ENCODE assay signal across 10 cellular contexts in the genomic region with DNA sequence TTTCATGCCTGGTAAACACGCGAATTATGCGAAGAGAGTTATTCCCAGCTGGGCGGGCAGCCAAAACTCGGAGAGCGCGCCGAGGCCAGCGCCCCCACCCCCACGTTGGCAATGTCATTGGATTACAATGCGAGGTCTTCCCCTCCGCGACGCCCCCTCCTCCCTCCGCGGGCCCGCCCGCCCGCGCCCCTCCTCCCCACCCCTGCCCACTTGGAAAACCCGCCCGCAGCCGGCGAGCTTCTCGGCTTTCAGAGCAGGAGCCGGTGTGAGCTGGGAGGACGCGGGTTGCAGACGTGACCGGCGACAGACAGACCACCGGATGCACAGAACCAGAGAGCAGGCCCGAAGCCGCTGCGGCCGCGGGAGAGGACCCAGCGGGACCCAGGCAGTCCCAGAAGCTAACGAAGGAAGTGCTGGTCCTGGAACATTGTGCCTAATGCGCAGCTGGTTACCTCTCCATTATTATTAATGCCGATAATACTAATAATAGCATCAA. TPM values are rescaled to one million over a fixed set of nuclear protein-coding genes. Genes with fewer than 3 reads are reported as not detected.
DNase-seq lines count a peak whose midpoint lies in the region; ATAC-seq and TF ChIP-seq lines count a peak whose summit lies in the region.
"Had no signal": no experiment of that assay in that cellular context is flagged by ENCODE, and none has a peak within 500 bp of the region (broad histone marks: within the 10 kb centered on the region; RNA-seq: fewer than 3 reads in every experiment).

No MANE protein-coding gene starts in this region.

- H3K27me3 ChIP-seq in NT2/D1 (ENCODE audit: insufficient read depth, insufficient read length), result peaks cover 17% of the 10 kb centered on the region

- H3K9ac ChIP-seq in NT2/D1 (ENCODE audit: insufficient read length, low read depth), result peak overlapping the region; percentile 32

- TF ChIP-seq CTCF in glutamatergic neuron (IDR thresholded peaks at IDR 0.05; ENCODE audit: partially characterized antibody, unreplicated experiment), result no peak

- H3K4me1 Mint-ChIP-seq in glutamatergic neuron (ENCODE audit: low read depth, unreplicated experiment), result peaks cover 5% of the 10 kb centered on the region

- H3K27ac Mint-ChIP-seq in glutamatergic neuron (ENCODE audit: unreplicated experiment), result no peak overlapping the region

- ATAC-seq in stimulated activated naive CD8-positive, alpha-beta T cell treated with anti-CD3 and anti-CD28 coated beads, Interleukin-15, Interleukin-2, amounts not matched to agents 100 U/mL and 50 U/mL, for 24 hours, result no peak
- ATAC-seq in HG02678 (IDR thresholded peaks at IDR 0.05; ENCODE audit: unreplicated experiment), result no peak

- H3K4me3 Mint-ChIP-seq in glutamatergic neuron (ENCODE audit: unreplicated experiment), result peak overlapping the region; percentile 82

- H3K9me3 Mint-ChIP-seq in glutamatergic neuron (ENCODE audit: unreplicated experiment), result peaks cover 6% of the 10 kb centered on the region

- H3K36me3 ChIP-seq in NT2/D1 (ENCODE audit: insufficient read depth, insufficient read length, low read length), result no peaks in the 10 kb centered on the region

- no peaks in the 10 kb centered on the region for H3K36me3 Mint-ChIP-seq in glutamatergic neuron (ENCODE audit: unreplicated experiment)

- peaks cover 21% of the 10 kb centered on the region for H3K27me3 Mint-ChIP-seq in glutamatergic neuron (ENCODE audit: unreplicated experiment)

- H3K4me3 ChIP-seq in NT2/D1 (ENCODE audit: insufficient read length, low read depth), result peak overlapping the region; percentile 43

- no peaks in the 10 kb centered on the region for H3K9me3 ChIP-seq in NT2/D1 (ENCODE audit: insufficient read depth, low read length)

- DNase-seq in NCI-H2227 (lab: John Stamatoyannopoulos, UW; ENCODE audit: unreplicated experiment), result peak; percentile 37
- no peak for DNase-seq in NCI-H2227 treated with DMSO at 0.1 percent for 48 hours (lab: John Stamatoyannopoulos, UW)
- DNase-seq in NT2/D1 (ENCODE audit: low read depth, low spot score), result peak; percentile 23
- DNase-seq in glutamatergic neuron, result peak; percentile 61
- peak; percentile 49 for DNase-seq in stimulated activated naive CD8-positive, alpha-beta T cell treated with anti-CD3 and anti-CD28 coated beads, Interleukin-15, Interleukin-2, amounts not matched to agents 100 U/mL and 50 U/mL, for 24 hours
- no peak for DNase-seq in GOT3 (lab: John Stamatoyannopoulos, UW)
- no peak for DNase-seq in GM19238 (ENCODE audit: insufficient read length, low spot score)
- DNase-seq: occipital lobe had no signal

- H3K4me1 ChIP-seq in NT2/D1 (ENCODE audit: insufficient read depth, insufficient read length), result peaks cover 5% of the 10 kb centered on the region

RNA-seq across cellular contexts. Expression of a gene that starts 4.0 kb away (rescaled TPM):
- total RNA-seq in glutamatergic neuron (ENCODE audit: unreplicated experiment), result not detected
- total RNA-seq: HT-29 had no signal

Comparison
In these comparisons a context has a peak if more than half of its experiments do, and no peak if none do; other contexts are left out.
1. DNase-seq: peak in NCI-H2227 (single experiment), NT2/D1 (single experiment), glutamatergic neuron (single experiment) and stimulated activated naive CD8-positive, alpha-beta T cell treated with anti-CD3 and anti-CD28 coated beads, Interleukin-15, Interleukin-2, amounts not matched to agents 100 U/mL and 50 U/mL, for 24 hours (single experiment); none in NCI-H2227 treated with DMSO at 0.1 percent for 48 hours (single experiment), GOT3 (single experiment) and GM19238 (single experiment).